6 cellular contexts compared by ENCODE assay signal in the genomic region with DNA sequence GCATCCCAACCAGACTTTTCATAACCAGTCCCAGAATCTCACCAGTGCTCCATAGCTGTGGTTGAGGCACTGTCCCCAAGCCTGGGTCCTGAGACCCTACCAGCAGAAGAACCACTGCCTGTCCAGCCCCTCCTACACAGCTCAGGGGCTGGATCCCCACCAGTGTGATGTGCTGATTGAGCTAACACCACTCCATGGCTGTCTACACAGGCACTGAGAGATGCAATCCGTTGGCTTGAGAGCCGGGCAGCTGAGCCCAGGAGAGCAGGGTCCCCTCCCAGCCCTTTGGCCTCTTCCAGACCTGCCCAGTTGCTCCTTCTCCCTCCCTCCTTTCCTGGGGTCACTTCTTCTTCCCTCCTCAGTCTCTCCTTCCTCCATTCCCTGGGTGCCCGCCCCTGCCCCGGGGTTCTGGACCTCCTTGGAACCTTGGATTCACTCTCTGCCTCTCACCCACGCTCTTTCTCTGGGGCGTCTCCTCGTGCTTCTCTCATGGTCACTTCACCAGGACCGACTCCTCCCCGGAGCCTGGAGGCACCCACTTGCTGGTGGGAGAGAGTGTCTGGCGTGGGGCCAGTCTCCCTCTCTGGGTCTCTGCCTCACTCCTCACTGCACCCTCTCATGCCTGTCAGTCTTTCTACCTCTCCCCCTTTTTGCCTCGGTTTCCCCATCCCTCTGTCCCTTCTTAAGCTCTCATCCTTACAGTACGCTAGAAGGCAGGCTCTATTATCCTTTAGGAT. TPM values are rescaled to one million over a fixed set of nuclear protein-coding genes. Genes with fewer than 3 reads are reported as not detected.
A peak's percentile ranks its signal among the peaks of the same experiment; 100 is the strongest.
DNase-seq lines count a peak whose midpoint lies in the region; TF ChIP-seq lines count a peak whose summit lies in the region.

No MANE protein-coding gene starts in this region.

- H3K36me3 Mint-ChIP-seq in activated naive CD8-positive, alpha-beta T cell treated with anti-CD3 and anti-CD28 coated beads for 36 hours: peaks cover 18% of the 10 kb centered on the region
- peaks cover 11% of the 10 kb centered on the region for H3K36me3 Mint-ChIP-seq in mesothelial cell of epicardium

- DNase-seq in activated naive CD8-positive, alpha-beta T cell treated with anti-CD3 and anti-CD28 coated beads for 36 hours: no peak
- peak in 1 of 2 experiments; percentile 66 for DNase-seq in mesothelial cell of epicardium (ENCODE audit: low spot score in 2 of 2, unreplicated experiment in 2 of 2)
- DNase-seq in SKM-1 treated with dmso at 0.1 percent for 144 hours (lab: John Stamatoyannopoulos, UW; ENCODE audit: unreplicated experiment): no peak
- no peak for DNase-seq in GOT3 (lab: John Stamatoyannopoulos, UW)
- no peak for DNase-seq in germinal center (ENCODE audit: low spot score)

- H3K4me1 Mint-ChIP-seq in activated naive CD8-positive, alpha-beta T cell treated with anti-CD3 and anti-CD28 coated beads for 36 hours: peaks cover 39% of the 10 kb centered on the region
- peaks cover 35% of the 10 kb centered on the region for H3K4me1 Mint-ChIP-seq in mesothelial cell of epicardium

- peak overlapping the region; percentile 87 for H3K27ac Mint-ChIP-seq in activated naive CD8-positive, alpha-beta T cell treated with anti-CD3 and anti-CD28 coated beads for 36 hours
- H3K27ac Mint-ChIP-seq in mesothelial cell of epicardium: peak overlapping the region; percentile 92

- TF ChIP-seq CTCF in GM12875 (IDR thresholded peaks at IDR 0.05; ENCODE audit: borderline replicate concordance, insufficient read depth, low read depth, low read length) (no peak), mesothelial cell of epicardium (IDR thresholded peaks at IDR 0.05; ENCODE audit: unreplicated experiment) (no peak)

- no peaks in the 10 kb centered on the region for H3K27me3 Mint-ChIP-seq in activated naive CD8-positive, alpha-beta T cell treated with anti-CD3 and anti-CD28 coated beads for 36 hours
- no peaks in the 10 kb centered on the region for H3K27me3 Mint-ChIP-seq in mesothelial cell of epicardium (ENCODE audit: low read depth)

- H3K9me3 Mint-ChIP-seq in activated naive CD8-positive, alpha-beta T cell treated with anti-CD3 and anti-CD28 coated beads for 36 hours: peaks cover 4% of the 10 kb centered on the region
- H3K9me3 Mint-ChIP-seq in mesothelial cell of epicardium: no peaks in the 10 kb centered on the region

- H3K4me3 Mint-ChIP-seq in activated naive CD8-positive, alpha-beta T cell treated with anti-CD3 and anti-CD28 coated beads for 36 hours: peak overlapping the region; percentile 71
- H3K4me3 Mint-ChIP-seq in mesothelial cell of epicardium: peak overlapping the region; percentile 62

- H3K4me3 ChIP-seq in GM12875 (ENCODE audit: low read depth, low read length): peak overlapping the region; percentile 13

RNA-seq across cellular contexts. Expression of a gene that starts 0.7 kb away (rescaled TPM):
- total RNA-seq in activated naive CD8-positive, alpha-beta T cell treated with anti-CD3 and anti-CD28 coated beads for 36 hours: 10 to 100 TPM; 70.5 to 80.3 TPM
- total RNA-seq in mesothelial cell of epicardium: 83.4 to 91.1 TPM (median 89.5 TPM) in 3 replicates

RNA-seq across cellular contexts. Expression of a gene that starts 25.3 kb away (rescaled TPM):
- total RNA-seq in activated naive CD8-positive, alpha-beta T cell treated with anti-CD3 and anti-CD28 coated beads for 36 hours: 1,000 to 10,000 TPM; 2,463 to 2,829 TPM
- total RNA-seq in mesothelial cell of epicardium: 15,343 to 16,172 TPM (median 16,018 TPM) in 3 replicates

RNA-seq across cellular contexts. Expression of a gene that starts 34.0 kb away (rescaled TPM):
- 10 to 100 TPM; 35.5 to 36.0 TPM for total RNA-seq in activated naive CD8-positive, alpha-beta T cell treated with anti-CD3 and anti-CD28 coated beads for 36 hours
- 314 to 333 TPM (median 318 TPM) in 3 replicates for total RNA-seq in mesothelial cell of epicardium

RNA-seq across cellular contexts. Expression of a gene that starts 46.1 kb away (rescaled TPM):
- 10 to 100 TPM; 59.1 to 63.3 TPM for total RNA-seq in activated naive CD8-positive, alpha-beta T cell treated with anti-CD3 and anti-CD28 coated beads for 36 hours
- total RNA-seq in mesothelial cell of epicardium: 23.1 to 27.8 TPM (median 27.4 TPM) in 3 replicates

RNA-seq across cellular contexts. Expression of a gene that starts 48.2 kb away (rescaled TPM):
- 10 to 100 TPM; 13.6 to 15.0 TPM for total RNA-seq in activated naive CD8-positive, alpha-beta T cell treated with anti-CD3 and anti-CD28 coated beads for 36 hours
- total RNA-seq in mesothelial cell of epicardium: 56.7 to 61.5 TPM (median 57.6 TPM) in 3 replicates
